Comparison of ENCODE assay signal across 8 cellular contexts in genomic region chr20:40962733-40963504, GRCh38.
A peak's percentile ranks its signal among the peaks of the same experiment; 100 is the strongest.
DNase-seq lines count a peak whose midpoint lies in the region; ATAC-seq and TF ChIP-seq lines count a peak whose summit lies in the region.

No MANE protein-coding gene starts in this region.

- no peaks in the 10 kb centered on the region for H3K36me3 Mint-ChIP-seq in glutamatergic neuron (ENCODE audit: unreplicated experiment)

- H3K27ac Mint-ChIP-seq in glutamatergic neuron (ENCODE audit: unreplicated experiment), result no peak overlapping the region

- ATAC-seq in GM21390 (IDR thresholded peaks at IDR 0.05; ENCODE audit: unreplicated experiment) (peak; percentile 78), upper lobe of right lung (peak; percentile 92)

- no peaks in the 10 kb centered on the region for H3K4me1 Mint-ChIP-seq in glutamatergic neuron (ENCODE audit: low read depth, unreplicated experiment)

- H3K36me3 ChIP-seq in upper lobe of right lung, result no peaks in the 10 kb centered on the region

- no peak overlapping the region for H3K4me3 ChIP-seq in upper lobe of right lung

- TF ChIP-seq CTCF in glutamatergic neuron (IDR thresholded peaks at IDR 0.05; ENCODE audit: partially characterized antibody, unreplicated experiment) (peak; percentile 99), upper lobe of right lung (IDR thresholded peaks at IDR 0.05) (peak; percentile 93)

- no peak overlapping the region for H3K4me3 Mint-ChIP-seq in glutamatergic neuron (ENCODE audit: unreplicated experiment)

- H3K4me1 ChIP-seq in upper lobe of right lung, result peaks cover 4% of the 10 kb centered on the region

- H3K9me3 Mint-ChIP-seq in glutamatergic neuron (ENCODE audit: unreplicated experiment), result no peaks in the 10 kb centered on the region

- intact Hi-C loops in upper lobe of right lung (cut with DNase I), result no loop called here

- DNase-seq in C1 segment of cervical spinal cord (lab: John Stamatoyannopoulos, UW) (peak in 11 of 14 donors; percentile 10 to 60 (median 30)), M059J (ENCODE audit: low read depth) (peak; percentile 74), SK-N-DZ (ENCODE audit: low spot score) (peak; percentile 83), glutamatergic neuron (peak; percentile 82), pons (ENCODE audit: low spot score) (peak; percentile 54), upper lobe of right lung (peak; percentile 78)
- DNase-seq in activated naive CD4-positive, alpha-beta T cell (lab: John Stamatoyannopoulos, UW), result peak; percentile 20 to 57 (median 46)

- H3K9me3 ChIP-seq in upper lobe of right lung, result no peaks in the 10 kb centered on the region

- no peaks in the 10 kb centered on the region for H3K27me3 ChIP-seq in upper lobe of right lung

- no peaks in the 10 kb centered on the region for H3K27me3 Mint-ChIP-seq in glutamatergic neuron (ENCODE audit: unreplicated experiment)

- no peak overlapping the region for H3K27ac ChIP-seq in upper lobe of right lung

Comparison
In these comparisons a context has a peak if more than half of its experiments do, and no peak if none do; other contexts are left out.
1. DNase-seq: peak in every context shown above with its lines; median percentile 83 in SK-N-DZ; 82 in glutamatergic neuron; 78 in upper lobe of right lung; 74 in M059J; 54 in pons; 46 in activated naive CD4-positive, alpha-beta T cell; 30 in C1 segment of cervical spinal cord.